ENCODE assay signal across 22 cellular contexts in genomic region chr4:108796173-108796572, GRCh38. TPM values are rescaled to one million over a fixed set of nuclear protein-coding genes. Genes with fewer than 3 reads are reported as not detected.
"Had no signal": no experiment of that assay in that cellular context is flagged by ENCODE, and none has a peak within 500 bp of the region (broad histone marks: within the 10 kb centered on the region; RNA-seq: fewer than 3 reads in every experiment).

No MANE protein-coding gene starts in this region.

- H3K4me1 ChIP-seq: colonic mucosa, neural progenitor cell, psoas muscle had no signal

- H3K4me2 ChIP-seq: neural progenitor cell had no signal

- H3K9me3 ChIP-seq: colonic mucosa, esophagus squamous epithelium, psoas muscle had no signal

- ATAC-seq: activated T-helper 17 cell treated with anti-CD3 and anti-CD28 coated beads, Interleukin-2, amount 50 U/mL, for 72 hours; psoas muscle; stimulated activated naive B cell treated with anti-CD40 and anti-IgM and Interleukin-4, amounts not matched to agents 10 μg/mL and 1 μg/mL and 100 μg/mL, for 72 hours had no signal

- H3K9me3 Mint-ChIP-seq: activated naive CD4-positive, alpha-beta T cell treated with anti-CD3 and anti-CD28 coated beads, Interleukin-2, amount 10 ng/mL, durations not matched to agents 7 days and 5 days; activated T-helper 17 cell treated with anti-CD3 and anti-CD28 coated beads, Interleukin-2, amount 50 U/mL, for 72 hours; neural progenitor cell; stimulated activated naive B cell treated with anti-CD40 and anti-IgM and Interleukin-4, amounts not matched to agents 10 μg/mL and 1 μg/mL and 100 μg/mL, for 72 hours had no signal

- H3K9ac ChIP-seq: neural progenitor cell had no signal

- H3K36me3 Mint-ChIP-seq: activated naive CD4-positive, alpha-beta T cell treated with anti-CD3 and anti-CD28 coated beads, Interleukin-2, amount 10 ng/mL, durations not matched to agents 7 days and 5 days; naive B cell; neural progenitor cell; stimulated activated naive B cell treated with anti-CD40 and anti-IgM and Interleukin-4, amounts not matched to agents 10 μg/mL and 1 μg/mL and 100 μg/mL, for 72 hours had no signal

- H3K27me3 Mint-ChIP-seq: activated T-helper 17 cell treated with anti-CD3 and anti-CD28 coated beads, Interleukin-2, amount 50 U/mL, for 72 hours had no signal

- H3K27me3 ChIP-seq: cardiac muscle cell, colonic mucosa, esophagus squamous epithelium, neural progenitor cell had no signal

- H3K27ac Mint-ChIP-seq: activated naive CD4-positive, alpha-beta T cell treated with anti-CD3 and anti-CD28 coated beads, Interleukin-2, amount 10 ng/mL, durations not matched to agents 7 days and 5 days; activated T-helper 17 cell treated with anti-CD3 and anti-CD28 coated beads, Interleukin-2, amount 50 U/mL, for 72 hours; naive B cell; neural progenitor cell; stimulated activated naive B cell treated with anti-CD40 and anti-IgM and Interleukin-4, amounts not matched to agents 10 μg/mL and 1 μg/mL and 100 μg/mL, for 72 hours had no signal

- DNase-seq: activated CD4-positive, alpha-beta T cell treated with anti-CD3 and anti-CD28 coated beads, Interleukin-2, amount 50 U/mL, for 4 hours; activated CD4-positive, CD25-positive, alpha-beta regulatory T cell treated with anti-CD3 and anti-CD28 coated beads, Interleukin-2, amount 50 U/mL, for 72 hours; activated naive CD4-positive, alpha-beta T cell treated with anti-CD3 and anti-CD28 coated beads, Interleukin-2, amount 10 ng/mL, durations not matched to agents 7 days and 5 days; activated T-cell treated with anti-CD3 and anti-CD28 coated beads for 4 hours; colonic mucosa; esophagus squamous epithelium; foreskin fibroblast; naive B cell; psoas muscle; stimulated activated CD4-positive, alpha-beta T cell treated with anti-CD3 and anti-CD28 coated beads, Interleukin-15, amount 100 ng/mL, for 24 hours; stimulated activated CD4-positive, alpha-beta T cell treated with anti-CD3 and anti-CD28 coated beads, Interleukin-4, amount 100 ng/mL, for 1 hour; stimulated activated naive B cell treated with anti-CD40 and anti-IgM and Interleukin-4, amounts not matched to agents 10 μg/mL and 1 μg/mL and 100 μg/mL, for 72 hours; substantia nigra; T1000; trophoblast cell had no signal

- H3K27ac ChIP-seq: cardiac muscle cell, colonic mucosa, neural progenitor cell, psoas muscle, SK-N-MC had no signal

- H2AFZ ChIP-seq: neural progenitor cell had no signal

- H3K4me1 Mint-ChIP-seq: activated naive CD4-positive, alpha-beta T cell treated with anti-CD3 and anti-CD28 coated beads, Interleukin-2, amount 10 ng/mL, durations not matched to agents 7 days and 5 days; activated T-helper 17 cell treated with anti-CD3 and anti-CD28 coated beads, Interleukin-2, amount 50 U/mL, for 72 hours; naive B cell; neural progenitor cell; stimulated activated naive B cell treated with anti-CD40 and anti-IgM and Interleukin-4, amounts not matched to agents 10 μg/mL and 1 μg/mL and 100 μg/mL, for 72 hours had no signal

- H3K36me3 ChIP-seq: cardiac muscle cell, colonic mucosa, esophagus squamous epithelium, neural progenitor cell had no signal

- H3K4me3 ChIP-seq: cardiac muscle cell, colonic mucosa, esophagus squamous epithelium, lung, neural progenitor cell, psoas muscle, SK-N-MC had no signal

- H3K4me3 Mint-ChIP-seq: activated naive CD4-positive, alpha-beta T cell treated with anti-CD3 and anti-CD28 coated beads, Interleukin-2, amount 10 ng/mL, durations not matched to agents 7 days and 5 days; activated T-helper 17 cell treated with anti-CD3 and anti-CD28 coated beads, Interleukin-2, amount 50 U/mL, for 72 hours; naive B cell; neural progenitor cell; stimulated activated naive B cell treated with anti-CD40 and anti-IgM and Interleukin-4, amounts not matched to agents 10 μg/mL and 1 μg/mL and 100 μg/mL, for 72 hours had no signal

RNA-seq across cellular contexts. Expression of gene ETNPPL, which starts 33.3 kb away (rescaled TPM):
- total RNA-seq: activated T-helper 17 cell treated with anti-CD3 and anti-CD28 coated beads, Interleukin-2, amount 50 U/mL, for 72 hours; colonic mucosa; esophagus squamous epithelium; lung; mononuclear cell; osteocyte had no signal
- polyA plus RNA-seq: cardiac muscle cell had no signal
